Comparison of ENCODE assay signal across 8 cellular contexts in genomic region chr9:136991993-136992818, GRCh38. TPM values are rescaled to one million over a fixed set of nuclear protein-coding genes. Genes with fewer than 3 reads are reported as not detected.
DNase-seq lines count a peak whose midpoint lies in the region; ATAC-seq and TF ChIP-seq lines count a peak whose summit lies in the region.

A gene with protein sequence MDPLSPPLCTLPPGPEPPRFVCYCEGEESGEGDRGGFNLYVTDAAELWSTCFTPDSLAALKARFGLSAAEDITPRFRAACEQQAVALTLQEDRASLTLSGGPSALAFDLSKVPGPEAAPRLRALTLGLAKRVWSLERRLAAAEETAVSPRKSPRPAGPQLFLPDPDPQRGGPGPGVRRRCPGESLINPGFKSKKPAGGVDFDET (plus strand): TSS chr9:136992422. CDS start chr9:136992444, 22 bp downstream.

- ATAC-seq in HG03432 (IDR thresholded peaks at IDR 0.05; ENCODE audit: unreplicated experiment) = peak; percentile 74
- peak; percentile 92 to 97 (median 94) for ATAC-seq in right lobe of liver

- H3K9me3 ChIP-seq in right lobe of liver = no peaks in the 10 kb centered on the region

- TF ChIP-seq CTCF in BJ (IDR thresholded peaks at IDR 0.05; ENCODE audit: insufficient read depth, low read depth, low read length) (no peak), right lobe of liver (IDR thresholded peaks at IDR 0.05) (no peak)

- no peaks in the 10 kb centered on the region for H3K36me3 ChIP-seq in BJ (ENCODE audit: control insufficient read depth, insufficient read depth, low read length)
- no peaks in the 10 kb centered on the region for H3K36me3 ChIP-seq in right lobe of liver

- DNase-seq in BJ (ENCODE audit: low read depth) = peak; percentile 19
- DNase-seq in NCI-H69 (lab: John Stamatoyannopoulos, UW) = peak; percentile 94
- peak; percentile 90 to 92 for DNase-seq in activated CD4-positive, alpha-beta T cell treated with anti-CD3 and anti-CD28 coated beads, Interleukin-2, amount 50 U/mL, for 4 hours
- DNase-seq in dermis microvascular lymphatic vessel endothelial cell (ENCODE audit: low read depth in 2 of 2) = peak; percentile 66 to 89
- DNase-seq in right lobe of liver = peak; percentile 95 to 96 (median 95)
- peak; percentile 95 for DNase-seq in stimulated activated CD4-positive, alpha-beta T cell treated with anti-CD3 and anti-CD28 coated beads, Interleukin-4, amount 100 ng/mL, for 24 hours

- POLR2A ChIA-PET in BJ (lab: Charles Lee) = interaction anchor here (0.5 kb wide), 1 partner anchor 14 kb away, joined by 3 read pairs; no protein-coding TSS in a partner anchor

- no CpG with 5 or more reads among the region's 92 CpGs for WGBS in right lobe of liver (ENCODE audit: insufficient coverage, low coverage, low lambda C conversion rate, missing lambda C conversion rate)

- CTCF ChIA-PET in BJ (lab: Yijun Ruan, JAX) = interaction anchor here (0.7 to 5.7 kb wide), 6 partner anchors 10 to 58 kb away, joined by 3 to 30 read pairs (median 3); no protein-coding TSS in a partner anchor

- TF ChIP-seq POLR2A in GM19193 (IDR thresholded peaks at IDR 0.05; ENCODE audit: extremely low read depth, insufficient read depth, insufficient read length) (peak; percentile 64), right lobe of liver (IDR thresholded peaks at IDR 0.05) (peak; percentile 40)

- H3K27me3 ChIP-seq in BJ (ENCODE audit: control insufficient read depth, insufficient read depth, low read length) = no peaks in the 10 kb centered on the region
- H3K27me3 ChIP-seq in right lobe of liver = no peaks in the 10 kb centered on the region

- H3K4me3 ChIP-seq in BJ (ENCODE audit: low read depth, low read length) = peak within 1 kb of the TSS; percentile 63
- peak within 1 kb of the TSS; percentile 66 to 86 (median 77) for H3K4me3 ChIP-seq in right lobe of liver

- intact Hi-C loops in right lobe of liver (cut with DNase I) = no loop called here

- peak within 1 kb of the TSS in 2 of 3 donors; percentile 63 to 69 for H3K27ac ChIP-seq in right lobe of liver

- H3K4me1 ChIP-seq in right lobe of liver = peaks cover 0 to 14% (median 5%) of the 10 kb centered on the region in 4 donors

RNA-seq across cellular contexts. Expression of the gene that starts here (rescaled TPM):
- 10.3 and 11.8 TPM in 2 replicates for polyA plus RNA-seq in BJ (2011; rRNA removed)
- polyA minus RNA-seq in BJ (2011; rRNA and poly(A)+ RNA removed) = 2.1 and 4.2 TPM in 2 replicates
- total RNA-seq in dermis microvascular lymphatic vessel endothelial cell (6.7 and 8.5 TPM in 2 replicates), right lobe of liver (10 to 100 TPM; 13.8 to 34.5 (median 23.3) TPM)

Comparison
In these comparisons a context has a peak if more than half of its experiments do, and no peak if none do; other contexts are left out.
1. Peak in every context shown above with its lines: DNase-seq, ATAC-seq, H3K4me3 ChIP-seq and H3K27ac ChIP-seq.
2. DNase-seq: peak in every context shown above with its lines; median percentile 95 in right lobe of liver; 95 in stimulated activated CD4-positive, alpha-beta T cell treated with anti-CD3 and anti-CD28 coated beads, Interleukin-4, amount 100 ng/mL, for 24 hours; 94 in NCI-H69; 91 in activated CD4-positive, alpha-beta T cell treated with anti-CD3 and anti-CD28 coated beads, Interleukin-2, amount 50 U/mL, for 4 hours; 78 in dermis microvascular lymphatic vessel endothelial cell; 19 in BJ.